ENCODE assay signal across 27 cellular contexts in the genomic region with DNA sequence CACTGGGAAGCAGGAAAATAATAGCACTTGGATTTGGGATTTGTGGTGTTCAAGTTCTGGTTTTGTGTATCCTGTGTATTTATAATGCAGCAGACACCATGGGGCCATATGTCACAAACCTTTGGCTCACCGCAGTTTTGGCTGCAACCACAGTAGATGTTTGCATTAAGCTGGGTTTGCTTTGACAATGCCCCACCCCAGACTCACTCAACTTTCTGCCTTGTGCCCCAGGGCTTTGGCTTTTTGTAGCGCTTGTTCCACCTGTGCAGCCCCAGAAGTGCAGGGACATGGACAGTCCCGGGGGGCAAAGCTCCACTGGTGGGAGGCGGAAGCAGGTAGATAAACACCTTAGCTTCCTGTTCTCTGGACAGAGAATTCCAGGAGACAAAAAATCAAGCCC.
"Had no signal": no experiment of that assay in that cellular context is flagged by ENCODE, and none has a peak within 500 bp of the region (broad histone marks: within the 10 kb centered on the region; RNA-seq: fewer than 3 reads in every experiment).

No MANE protein-coding gene starts in this region.

- H3K27ac ChIP-seq: neutrophil, pancreas, psoas muscle, right lobe of liver, sigmoid colon, stomach, thoracic aorta, thyroid gland, tibial nerve, upper lobe of left lung, vagina had no signal

- FAIRE-seq: pancreas, small intestine, urothelium cell line had no signal

- ATAC-seq: natural killer cell treated with Interleukin-12 subunit alpha and Interleukin-12 subunit beta and Interleukin-15 and Interleukin-18, amount 100 ng/mL, for 72 hours; pancreas; psoas muscle; right cardiac atrium; right lobe of liver; stimulated activated effector memory CD8-positive, alpha-beta T cell treated with anti-CD3 and anti-CD28 coated beads, Interleukin-12 subunit alpha, Interleukin-12 subunit beta, amount 100 ng/mL, for 72 hours; stimulated activated naive B cell treated with anti-CD40 and anti-IgM and Interleukin-4, amounts not matched to agents 10 μg/mL and 1 μg/mL and 100 μg/mL, for 72 hours had no signal

- H3K27ac Mint-ChIP-seq: natural killer cell treated with Interleukin-12 subunit alpha and Interleukin-12 subunit beta and Interleukin-15 and Interleukin-18, amount 100 ng/mL, for 72 hours; nephron progenitor cell; stimulated activated effector memory CD8-positive, alpha-beta T cell treated with anti-CD3 and anti-CD28 coated beads, Interleukin-12 subunit alpha, Interleukin-12 subunit beta, amount 100 ng/mL, for 72 hours; stimulated activated naive B cell treated with anti-CD40 and anti-IgM and Interleukin-4, amounts not matched to agents 10 μg/mL and 1 μg/mL and 100 μg/mL, for 72 hours; stimulated activated naive CD8-positive, alpha-beta T cell treated with anti-CD3 and anti-CD28 coated beads, Interleukin-15, Interleukin-2, amounts not matched to agents 100 ng/mL and 50 ng/mL, for 24 hours had no signal

- H3K9me3 ChIP-seq: neutrophil, pancreas, psoas muscle, right lobe of liver, sigmoid colon, thoracic aorta, thyroid gland, upper lobe of left lung, vagina had no signal

- H3K27me3 ChIP-seq: neutrophil, pancreas, right lobe of liver, sigmoid colon, stomach, thyroid gland, tibial nerve, upper lobe of left lung, vagina had no signal

- H3K27me3 Mint-ChIP-seq: stimulated activated naive B cell treated with anti-CD40 and anti-IgM and Interleukin-4, amounts not matched to agents 10 μg/mL and 1 μg/mL and 100 μg/mL, for 72 hours had no signal

- H3K4me3 Mint-ChIP-seq: natural killer cell treated with Interleukin-12 subunit alpha and Interleukin-12 subunit beta and Interleukin-15 and Interleukin-18, amount 100 ng/mL, for 72 hours; nephron progenitor cell; neural crest cell; stimulated activated effector memory CD8-positive, alpha-beta T cell treated with anti-CD3 and anti-CD28 coated beads, Interleukin-12 subunit alpha, Interleukin-12 subunit beta, amount 100 ng/mL, for 72 hours; stimulated activated naive B cell treated with anti-CD40 and anti-IgM and Interleukin-4, amounts not matched to agents 10 μg/mL and 1 μg/mL and 100 μg/mL, for 72 hours; stimulated activated naive CD8-positive, alpha-beta T cell treated with anti-CD3 and anti-CD28 coated beads, Interleukin-15, Interleukin-2, amounts not matched to agents 100 ng/mL and 50 ng/mL, for 24 hours had no signal

- H3K9me3 Mint-ChIP-seq: stimulated activated effector memory CD8-positive, alpha-beta T cell treated with anti-CD3 and anti-CD28 coated beads, Interleukin-12 subunit alpha, Interleukin-12 subunit beta, amount 100 ng/mL, for 72 hours; stimulated activated naive CD8-positive, alpha-beta T cell treated with anti-CD3 and anti-CD28 coated beads, Interleukin-15, Interleukin-2, amounts not matched to agents 100 ng/mL and 50 ng/mL, for 24 hours had no signal

- H3K36me3 Mint-ChIP-seq: natural killer cell treated with Interleukin-12 subunit alpha and Interleukin-12 subunit beta and Interleukin-15 and Interleukin-18, amount 100 ng/mL, for 72 hours; stimulated activated effector memory CD8-positive, alpha-beta T cell treated with anti-CD3 and anti-CD28 coated beads, Interleukin-12 subunit alpha, Interleukin-12 subunit beta, amount 100 ng/mL, for 72 hours; stimulated activated naive B cell treated with anti-CD40 and anti-IgM and Interleukin-4, amounts not matched to agents 10 μg/mL and 1 μg/mL and 100 μg/mL, for 72 hours had no signal

- H3K36me3 ChIP-seq: neutrophil, pancreas, right lobe of liver, sigmoid colon, stomach, thoracic aorta, thyroid gland, tibial nerve, upper lobe of left lung, vagina had no signal

- DNase-seq: nephron progenitor cell; nucleus accumbens; pancreas; psoas muscle; right cardiac atrium; right lobe of liver; sigmoid colon; small intestine; stimulated activated CD4-positive, alpha-beta T cell treated with anti-CD3 and anti-CD28 coated beads, Interleukin-15, amount 100 ng/mL, for 24 hours; stimulated activated CD4-positive, alpha-beta T cell treated with anti-CD3 and anti-CD28 coated beads, Interleukin-2, amount 100 ng/mL, for 24 hours; stimulated activated CD4-positive, alpha-beta T cell treated with anti-CD3 and anti-CD28 coated beads, Interleukin-2, amount 100 ng/mL, for 48 hours; stimulated activated CD4-positive, alpha-beta T cell treated with anti-CD3 and anti-CD28 coated beads, Interleukin-4, amount 100 ng/mL, for 24 hours; stimulated activated naive B cell treated with anti-CD40 and anti-IgM and Interleukin-4, amounts not matched to agents 10 μg/mL and 1 μg/mL and 100 μg/mL, for 72 hours; stimulated activated naive CD4-positive, alpha-beta T cell treated with Interleukin-2 at 50 U/mL for 16 hours; stomach; thyroid gland; trophoblast cell; upper lobe of left lung had no signal

- H3K4me1 Mint-ChIP-seq: nephron progenitor cell; neural crest cell; stimulated activated effector memory CD8-positive, alpha-beta T cell treated with anti-CD3 and anti-CD28 coated beads, Interleukin-12 subunit alpha, Interleukin-12 subunit beta, amount 100 ng/mL, for 72 hours; stimulated activated naive B cell treated with anti-CD40 and anti-IgM and Interleukin-4, amounts not matched to agents 10 μg/mL and 1 μg/mL and 100 μg/mL, for 72 hours had no signal

- H3K4me3 ChIP-seq: pancreas, psoas muscle, right lobe of liver, sigmoid colon, stomach, thoracic aorta, thyroid gland, tibial nerve, upper lobe of left lung, vagina had no signal

- H3K4me1 ChIP-seq: pancreas, psoas muscle, right lobe of liver, stomach, thyroid gland, tibial nerve, upper lobe of left lung, vagina had no signal
